8 cellular contexts compared by ENCODE assay signal in the genomic region with DNA sequence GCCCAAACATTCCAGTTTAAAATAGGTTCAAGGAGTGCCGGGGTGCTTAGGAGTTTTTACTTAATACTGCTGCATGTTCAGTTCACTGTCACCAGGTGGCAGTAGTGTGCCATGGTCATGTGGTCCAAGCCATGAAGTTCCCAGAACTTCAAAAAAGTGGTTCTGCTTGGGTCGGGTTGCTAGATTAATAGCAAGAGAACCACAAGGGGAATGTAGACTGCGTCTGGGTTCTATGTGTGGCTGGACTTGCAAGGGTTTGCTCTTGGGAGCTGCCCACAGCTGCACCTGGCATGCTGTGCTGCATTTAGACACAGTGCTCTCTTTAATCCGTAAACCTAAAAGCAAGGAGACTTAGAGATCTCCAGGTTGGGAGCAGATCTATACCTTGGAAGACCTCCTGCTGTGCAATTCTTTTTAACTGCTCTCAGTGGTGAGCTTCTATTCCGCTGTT.
DNase-seq lines count a peak whose midpoint lies in the region; ATAC-seq lines count a peak whose summit lies in the region.

No MANE protein-coding gene starts in this region.

- peak; percentile 73 for DNase-seq in ELR (ENCODE audit: low read depth)
- DNase-seq in OCI-M1 (lab: John Stamatoyannopoulos, UW): peak; percentile 72
- DNase-seq in activated effector memory CD4-positive, alpha-beta T cell treated with anti-CD3 and anti-CD28 coated beads, Interleukin-2, amount 50 U/mL, for 16 hours: peak; percentile 78
- peak in 41 of 42 donors; percentile 14 to 85 (median 66) for DNase-seq in head of caudate nucleus
- DNase-seq in posterior cingulate gyrus: peak in 6 of 10 donors; percentile 25 to 89 (median 59)
- DNase-seq in GDM1 (lab: John Stamatoyannopoulos, UW): no peak

- ATAC-seq in HG02970 (IDR thresholded peaks at IDR 0.05; ENCODE audit: low FRiP score, unreplicated experiment) (peak; percentile 62), GM19455 (IDR thresholded peaks at IDR 0.05; ENCODE audit: unreplicated experiment) (no peak)

- intact Hi-C loops in head of caudate nucleus (cut with DNase I): loop anchor here (5.0 kb wide), 3 partner anchors 184 to 291 kb away; partner anchors contain the start of gene FAR1
- intact Hi-C loops in posterior cingulate gyrus (cut with DNase I): loop anchor here (1.0 to 5.0 kb wide), 3 partner anchors 184 to 293 kb away; no protein-coding TSS in a partner anchor
